In genomic region chr2:231489990-231490389, GRCh38 we compare ENCODE assay signal across 9 cellular contexts. TPM values are rescaled to one million over a fixed set of nuclear protein-coding genes. Genes with fewer than 3 reads are reported as not detected.
DNase-seq lines count a peak whose midpoint lies in the region; ATAC-seq and TF ChIP-seq lines count a peak whose summit lies in the region.
"Had no signal": no experiment of that assay in that cellular context is flagged by ENCODE, and none has a peak within 500 bp of the region (broad histone marks: within the 10 kb centered on the region; RNA-seq: fewer than 3 reads in every experiment).

No MANE protein-coding gene starts in this region.

- no peaks in the 10 kb centered on the region for H3K9me3 Mint-ChIP-seq in activated CD8-positive, alpha-beta T cell treated with anti-CD3 and anti-CD28 coated beads, Interleukin-2, amount 10 ng/mL, durations not matched to agents 7 days and 5 days (ENCODE audit: insufficient read depth)
- peaks cover 30% of the 10 kb centered on the region for H3K9me3 Mint-ChIP-seq in nephron progenitor cell

- no peaks in the 10 kb centered on the region for H3K36me3 ChIP-seq in kidney epithelial cell (ENCODE audit: control insufficient read depth, insufficient read depth, low read length)

- H3K27me3 ChIP-seq in kidney epithelial cell (ENCODE audit: control insufficient read depth, insufficient read depth, low read length), result no peaks in the 10 kb centered on the region

- CTCF ChIA-PET in activated CD8-positive, alpha-beta T cell treated with anti-CD3 and anti-CD28 coated beads, Interleukin-2, amount 10 ng/mL, durations not matched to agents 7 days and 5 days (lab: Charles Lee), result interaction anchor here (0.5 to 1.3 kb wide), 3 partner anchors 9 to 107 kb away, joined by 3 read pairs; no protein-coding TSS in a partner anchor

- H3K4me3 Mint-ChIP-seq in activated CD8-positive, alpha-beta T cell treated with anti-CD3 and anti-CD28 coated beads, Interleukin-2, amount 10 ng/mL, durations not matched to agents 7 days and 5 days, result no peak overlapping the region
- H3K4me3 Mint-ChIP-seq in nephron progenitor cell, result no peak overlapping the region

- H3K4me1 Mint-ChIP-seq in activated CD8-positive, alpha-beta T cell treated with anti-CD3 and anti-CD28 coated beads, Interleukin-2, amount 10 ng/mL, durations not matched to agents 7 days and 5 days (ENCODE audit: low read depth), result peaks cover 3% of the 10 kb centered on the region
- no peaks in the 10 kb centered on the region for H3K4me1 Mint-ChIP-seq in nephron progenitor cell

- H3K4me3 ChIP-seq in AG10803 (ENCODE audit: low read length) (no peak overlapping the region), kidney epithelial cell (ENCODE audit: low read depth, low read length) (no peak overlapping the region)

- DNase-seq in AG10803 (ENCODE audit: low read depth), result no peak
- DNase-seq in activated CD8-positive, alpha-beta T cell treated with anti-CD3 and anti-CD28 coated beads, Interleukin-2, amount 10 ng/mL, durations not matched to agents 7 days and 5 days, result peak; percentile 44
- no peak for DNase-seq in kidney epithelial cell (ENCODE audit: low read depth)
- DNase-seq in NK-92 treated with Interleukin-12 subunit alpha and Interleukin-12 subunit beta, amount 100 ng/mL, for 24 hours (lab: John Stamatoyannopoulos, UW), result no peak
- DNase-seq in COLO668 (lab: John Stamatoyannopoulos, UW; ENCODE audit: unreplicated experiment), result no peak
- DNase-seq in HuH-7 (ENCODE audit: low spot score), result no peak
- DNase-seq in nephron progenitor cell, result no peak
- DNase-seq: NCI-H345 had no signal

- no peaks in the 10 kb centered on the region for H3K36me3 Mint-ChIP-seq in activated CD8-positive, alpha-beta T cell treated with anti-CD3 and anti-CD28 coated beads, Interleukin-2, amount 10 ng/mL, durations not matched to agents 7 days and 5 days (ENCODE audit: low read depth)
- peaks cover 19% of the 10 kb centered on the region for H3K36me3 Mint-ChIP-seq in nephron progenitor cell (ENCODE audit: low read depth)

- ATAC-seq in activated CD8-positive, alpha-beta T cell treated with anti-CD3 and anti-CD28 coated beads, Interleukin-2, amount 10 ng/mL, durations not matched to agents 7 days and 5 days, result no peak

- H3K27me3 Mint-ChIP-seq in activated CD8-positive, alpha-beta T cell treated with anti-CD3 and anti-CD28 coated beads, Interleukin-2, amount 10 ng/mL, durations not matched to agents 7 days and 5 days (ENCODE audit: low read depth), result peaks cover 9% of the 10 kb centered on the region
- peaks cover 11% of the 10 kb centered on the region for H3K27me3 Mint-ChIP-seq in nephron progenitor cell (ENCODE audit: low read depth, poor library complexity)

- POLR2A ChIA-PET in activated CD8-positive, alpha-beta T cell treated with anti-CD3 and anti-CD28 coated beads, Interleukin-2, amount 10 ng/mL, durations not matched to agents 7 days and 5 days (lab: Charles Lee), result no interaction called here

- no peak overlapping the region for H3K27ac Mint-ChIP-seq in activated CD8-positive, alpha-beta T cell treated with anti-CD3 and anti-CD28 coated beads, Interleukin-2, amount 10 ng/mL, durations not matched to agents 7 days and 5 days
- H3K27ac Mint-ChIP-seq in nephron progenitor cell, result no peak overlapping the region

- TF ChIP-seq CTCF in AG10803 (conservative IDR thresholded peaks at IDR 0.05; ENCODE audit: low read length) (peak; percentile 34), GM12874 (IDR thresholded peaks at IDR 0.05; ENCODE audit: insufficient read depth, low read depth, low read length) (peak; percentile 38), kidney epithelial cell (IDR thresholded peaks at IDR 0.05; ENCODE audit: insufficient read depth, low read length, poor library complexity, severe bottlenecking) (peak; percentile 14), nephron progenitor cell (IDR thresholded peaks at IDR 0.05) (no peak)

RNA-seq across cellular contexts. Expression of gene NCL, which starts 25.7 kb away (rescaled TPM):
- 100 to 1,000 TPM; 665 to 686 TPM for total RNA-seq in activated CD8-positive, alpha-beta T cell treated with anti-CD3 and anti-CD28 coated beads, Interleukin-2, amount 10 ng/mL, durations not matched to agents 7 days and 5 days
- 122 and 160 TPM in 2 replicates for total RNA-seq in kidney epithelial cell

RNA-seq across cellular contexts. Expression of gene NMUR1, which starts 40.3 kb away (rescaled TPM):
- under 1 TPM; 0.95 to 0.99 TPM for total RNA-seq in activated CD8-positive, alpha-beta T cell treated with anti-CD3 and anti-CD28 coated beads, Interleukin-2, amount 10 ng/mL, durations not matched to agents 7 days and 5 days
- total RNA-seq in kidney epithelial cell, result not detected in 2 replicates
